Comparison of ENCODE assay signal across 8 cellular contexts in genomic region chr5:149442563-149443182, GRCh38.
A peak's percentile ranks its signal among the peaks of the same experiment; 100 is the strongest.
DNase-seq lines count a peak whose midpoint lies in the region; ATAC-seq and TF ChIP-seq lines count a peak whose summit lies in the region.

No MANE protein-coding gene starts in this region.

- no peak overlapping the region for H3K4me3 Mint-ChIP-seq in WTC11

- H3K79me2 ChIP-seq in GM23248 (ENCODE audit: insufficient read depth), result no peaks in the 10 kb centered on the region

- POLR2A ChIA-PET in WTC11 (lab: Charles Lee), result interaction anchor here (0.6 to 0.8 kb wide), 2 partner anchors 108 to 134 kb away, joined by 3 read pairs; partner anchors contain the start of gene CSNK1A1

- no peaks in the 10 kb centered on the region for H3K9me2 ChIP-seq in GM23248 (ENCODE audit: insufficient read depth)

- peak overlapping the region; percentile 79 for H2AFZ ChIP-seq in GM23248

- H3K27me3 ChIP-seq in GM23248 (replicated peaks; ENCODE audit: insufficient read depth), result no peaks in the 10 kb centered on the region

- DNase-seq in DMS53 treated with DMSO at 0.1 percent for 48 hours (lab: John Stamatoyannopoulos, UW; ENCODE audit: unreplicated experiment) (peak; percentile 71), GM23248 (peak; percentile 84), NCI-H1048 (lab: John Stamatoyannopoulos, UW) (peak; percentile 54), WTC11 (ENCODE audit: low spot score) (peak; percentile 95), T47D (ENCODE audit: low read depth in 1 of 2, low spot score in 1 of 2) (peak; percentile 80 to 86), islet precursor cell (peak; percentile 93)
- DNase-seq in stimulated activated CD4-positive, alpha-beta T cell treated with anti-CD3 and anti-CD28 coated beads, Interleukin-12 subunit alpha, Interleukin-12 subunit beta, amount 100 ng/mL, for 48 hours (ENCODE audit: low read depth in 2 of 3, low spot score in 1 of 3), result peak; percentile 69 to 81 (median 71)

- H3K4me1 Mint-ChIP-seq in WTC11, result peaks cover 38% of the 10 kb centered on the region

- CTCF ChIA-PET in WTC11 (lab: Charles Lee), result interaction anchor here (0.6 to 6.3 kb wide), 35 partner anchors 9 to 176 kb away, joined by 3 to 57 read pairs (median 4); partner anchors contain the start of genes ARHGEF37, CSNK1A1 and PCYOX1L

- no peak overlapping the region for H3K4me3 ChIP-seq in GM23248

- in situ Hi-C loops in GM23248 (cut with MboI) (loop anchor here (5.0 kb wide), 1 partner anchor 110 kb away; the partner anchor contains the start of gene CSNK1A1), T47D (cut with HindIII; ENCODE audit: low pct_unique_long_range_greater_than_20kb, low sequenced_read_pairs) (no loop called here)

- no peak overlapping the region for H3K4me2 ChIP-seq in GM23248 (ENCODE audit: unreplicated experiment)

- H3K4me1 ChIP-seq in GM23248 (ENCODE audit: insufficient read depth), result peaks cover 18% of the 10 kb centered on the region

- H3K27ac Mint-ChIP-seq in WTC11, result peak overlapping the region; percentile 98

- ATAC-seq in WTC11 (peak; percentile 79), GM21576 (IDR thresholded peaks at IDR 0.05; ENCODE audit: unreplicated experiment) (no peak)

- 0 out of 2 replicates have a peak, but pooled peaks cover 3% of the 10 kb centered on the region for H3K9me3 Mint-ChIP-seq in WTC11

- peak overlapping the region; percentile 54 for H3K27ac ChIP-seq in GM23248

- no peaks in the 10 kb centered on the region for H3K9me3 ChIP-seq in GM23248 (ENCODE audit: low read depth)

- H3K36me3 Mint-ChIP-seq in WTC11, result no peaks in the 10 kb centered on the region

- H3K27me3 Mint-ChIP-seq in WTC11 (ENCODE audit: low read depth), result no peaks in the 10 kb centered on the region

- 27 to 33% methylated on average over 16 to 17 of the region's 17 CpGs for WGBS in GM23248 (ENCODE audit: low coverage in 1 of 2, low lambda C conversion rate in 2 of 2, missing lambda C conversion rate in 2 of 2), 2 experiments

- no peaks in the 10 kb centered on the region for H4K20me1 ChIP-seq in GM23248 (ENCODE audit: insufficient read depth)

- H3K9ac ChIP-seq in GM23248, result peak overlapping the region; percentile 64

- H3K36me3 ChIP-seq in GM23248 (ENCODE audit: low read depth), result no peaks in the 10 kb centered on the region

- peaks cover 28% of the 10 kb centered on the region; the same call in 1 of the 2 replicates for H3F3A ChIP-seq in GM23248 (ENCODE audit: insufficient read depth)

- peak; percentile 77 for TF ChIP-seq CTCF in WTC11 (IDR thresholded peaks at IDR 0.05)

TF ChIP-seq in WTC11, 78 proteins besides CTCF, POLR2A, EP300 and RAD21:
- TF ChIP-seq SP1 (CRISPR knock-in tag; conservative IDR thresholded peaks at IDR 0.05), result 0 out of 2 replicates have a peak, but pooled peaks have one; percentile 12
- no peak for TF ChIP-seq NFATC4 (CRISPR knock-in tag; IDR thresholded peaks at IDR 0.05)
- TF ChIP-seq ZNF423 (CRISPR knock-in tag; IDR thresholded peaks at IDR 0.05), result peak; percentile 79; the same call in 1 of the 2 replicates
- no peak for TF ChIP-seq MYBL2 (CRISPR knock-in tag; IDR thresholded peaks at IDR 0.05)
- no peak for TF ChIP-seq ZMAT4 (CRISPR knock-in tag; IDR thresholded peaks at IDR 0.05)
- TF ChIP-seq ZBTB43 (CRISPR knock-in tag; IDR thresholded peaks at IDR 0.05), result peak; percentile 95; the same call in 1 of the 2 replicates
- TF ChIP-seq AFF4 (CRISPR knock-in tag; IDR thresholded peaks at IDR 0.05; ENCODE audit: borderline replicate concordance), result 0 out of 2 replicates have a peak, but pooled peaks have one; percentile 23
- peak; percentile 41; the same call in 1 of the 2 replicates for TF ChIP-seq ETV6 (CRISPR knock-in tag; IDR thresholded peaks at IDR 0.05)
- TF ChIP-seq ESRRA (CRISPR knock-in tag; IDR thresholded peaks at IDR 0.05; ENCODE audit: borderline replicate concordance), result peak; percentile 66; the same call in 1 of the 2 replicates
